8 cellular contexts compared by ENCODE assay signal in genomic region chr3:143274291-143274690, GRCh38.
"Had no signal": no experiment of that assay in that cellular context is flagged by ENCODE, and none has a peak within 500 bp of the region (broad histone marks: within the 10 kb centered on the region; RNA-seq: fewer than 3 reads in every experiment).

No MANE protein-coding gene starts in this region.

- H3K27ac Mint-ChIP-seq: GM23338, H9, HFFc6 had no signal

- H3K9me3 Mint-ChIP-seq: GM23338, H9, HFFc6 had no signal

- H3K4me3 Mint-ChIP-seq: GM23338, H9, HFFc6 had no signal

- ATAC-seq: GM23338, HCT116 had no signal

- H3K4me1 Mint-ChIP-seq: GM23338, H9 had no signal

- DNase-seq: GM23248, GOT3, H7, H9, HCEC 1CT, HFFc6 had no signal
